8 cellular contexts compared by ENCODE assay signal in genomic region chr12:104494137-104494815, GRCh38. TPM values are rescaled to one million over a fixed set of nuclear protein-coding genes. Genes with fewer than 3 reads are reported as not detected.
DNase-seq lines count a peak whose midpoint lies in the region; ATAC-seq and TF ChIP-seq lines count a peak whose summit lies in the region.

No MANE protein-coding gene starts in this region.

- H3K4me2 ChIP-seq in DND-41 (ENCODE audit: insufficient read depth, low read length) = peak overlapping the region; percentile 6; the same call in 1 of the 2 replicates

- no peaks in the 10 kb centered on the region for H3K27me3 ChIP-seq in DND-41 (ENCODE audit: insufficient read depth, low read length, poor library complexity)
- no peaks in the 10 kb centered on the region for H3K27me3 ChIP-seq in mucosa of rectum (ENCODE audit: control insufficient read depth in 2 of 2, insufficient read depth in 2 of 2, low read length in 2 of 2)
- H3K27me3 ChIP-seq in thoracic aorta (replicated peaks; ENCODE audit: insufficient read depth) = no peaks in the 10 kb centered on the region
- H3K27me3 ChIP-seq in gastroesophageal sphincter = no peaks in the 10 kb centered on the region

- H4K20me1 ChIP-seq in DND-41 (ENCODE audit: insufficient read depth, low read length) = peaks cover 56% of the 10 kb centered on the region

- H2AFZ ChIP-seq in DND-41 (ENCODE audit: low read depth, low read length) = no peak overlapping the region

- no peak for ATAC-seq in DND-41 (ENCODE audit: insufficient read depth, low read depth)
- peak; percentile 56 for ATAC-seq in HG03442 (IDR thresholded peaks at IDR 0.05; ENCODE audit: unreplicated experiment)
- no peak for ATAC-seq in thoracic aorta (ENCODE audit: insufficient number of reproducible peaks, low FRiP score, low read depth)
- ATAC-seq in gastroesophageal sphincter = no peak

- no peak for TF ChIP-seq POLR2A in gastroesophageal sphincter (IDR thresholded peaks at IDR 0.05)

- 77 to 83% methylated on average over 8 to 13 of the region's 13 CpGs for WGBS in gastroesophageal sphincter (ENCODE audit: low coverage in 1 of 2), 2 donors

- peaks cover 96% of the 10 kb centered on the region for H3K79me2 ChIP-seq in DND-41 (ENCODE audit: insufficient read depth, low read length)

- no peak for TF ChIP-seq EP300 in gastroesophageal sphincter (IDR thresholded peaks at IDR 0.05)

- H3K36me3 ChIP-seq in DND-41 (ENCODE audit: insufficient read depth, low read length) (peaks cover 46% of the 10 kb centered on the region), mucosa of rectum (ENCODE audit: control insufficient read depth in 2 of 2, insufficient read depth in 2 of 2, low read length in 2 of 2) (no peaks in the 10 kb centered on the region), thoracic aorta (no peaks in the 10 kb centered on the region), gastroesophageal sphincter (no peaks in the 10 kb centered on the region)

- no peak overlapping the region; a peak in 1 of 4 replicates for H3K4me3 ChIP-seq in DND-41 (ENCODE audit: low read depth in 1 of 2, low read length in 2 of 2)
- H3K4me3 ChIP-seq in mucosa of rectum (ENCODE audit: low read length in 2 of 2) = peak overlapping the region in 1 of 2 donors; percentile 35
- H3K4me3 ChIP-seq in thoracic aorta = peak overlapping the region; percentile 64
- no peak overlapping the region for H3K4me3 ChIP-seq in gastroesophageal sphincter

- DNase-seq in DND-41 (peak; percentile 36), thoracic aorta (ENCODE audit: low spot score) (peak; percentile 28), kidney glomerular epithelial cell (lab: John Stamatoyannopoulos, UW) (no peak), AG08395 (ENCODE audit: low spot score) (no peak)
- peak; percentile 88 for DNase-seq in activated effector memory CD4-positive, alpha-beta T cell treated with anti-CD3 and anti-CD28 coated beads, Interleukin-2, amount 50 U/mL, for 16 hours

- H3K27ac ChIP-seq in DND-41 (ENCODE audit: low read length) (peak overlapping the region; percentile 70), mucosa of rectum (ENCODE audit: low read depth in 2 of 2, low read length in 2 of 2) (peak overlapping the region; percentile 43 to 52), thoracic aorta (peak overlapping the region; percentile 61 to 63), gastroesophageal sphincter (peak overlapping the region in 1 of 4 donors; percentile 24)

- H3K9me3 ChIP-seq in DND-41 (ENCODE audit: insufficient read depth, low read length, severe bottlenecking) (no peaks in the 10 kb centered on the region), mucosa of rectum (ENCODE audit: control insufficient read depth in 2 of 2, low read length in 2 of 2) (no peaks in the 10 kb centered on the region), thoracic aorta (no peaks in the 10 kb centered on the region), gastroesophageal sphincter (no peaks in the 10 kb centered on the region)

- no peak overlapping the region for H3K9ac ChIP-seq in DND-41 (ENCODE audit: low read depth, low read length)
- peak overlapping the region in 1 of 2 donors; percentile 2 for H3K9ac ChIP-seq in mucosa of rectum (ENCODE audit: low read depth in 1 of 2, low read length in 2 of 2)

- H3K4me1 ChIP-seq in DND-41 (ENCODE audit: insufficient read depth, low read length) (peaks cover 100% of the 10 kb centered on the region), mucosa of rectum (ENCODE audit: control insufficient read depth in 2 of 2, insufficient read depth in 2 of 2, low read length in 2 of 2) (no peaks in the 10 kb centered on the region), thoracic aorta (ENCODE audit: control insufficient read depth in 1 of 2, low read depth in 2 of 2) (peaks cover 23 to 50% of the 10 kb centered on the region in 2 donors), gastroesophageal sphincter (peaks cover 0 to 14% (median 0%) of the 10 kb centered on the region in 3 donors)

- no peak for TF ChIP-seq CTCF in DND-41 (IDR thresholded peaks at IDR 0.05; ENCODE audit: borderline replicate concordance, extremely low read depth, low read length, poor library complexity, severe bottlenecking)
- no peak for TF ChIP-seq CTCF in thoracic aorta (IDR thresholded peaks at IDR 0.05)
- TF ChIP-seq CTCF in gastroesophageal sphincter (IDR thresholded peaks at IDR 0.05) = no peak

RNA-seq across cellular contexts. Expression of gene CHST11, which starts 37.5 kb away (rescaled TPM):
- total RNA-seq in thoracic aorta (10 to 100 TPM; 41.9 to 79.3 TPM), gastroesophageal sphincter (10 to 100 TPM in 2 of 4 donors, 1 to 10 TPM in 2; 4.3 to 15.6 (median 11.0) TPM)

Comparison
In these comparisons a context has a peak if more than half of its experiments do, and no peak if none do; other contexts are left out.
1. DNase-seq: peak in DND-41 (single experiment), activated effector memory CD4-positive, alpha-beta T cell treated with anti-CD3 and anti-CD28 coated beads, Interleukin-2, amount 50 U/mL, for 16 hours (single experiment) and thoracic aorta (single experiment); none in kidney glomerular epithelial cell (single experiment) and AG08395 (single experiment).